ENCODE assay signal across 8 cellular contexts in the genomic region with DNA sequence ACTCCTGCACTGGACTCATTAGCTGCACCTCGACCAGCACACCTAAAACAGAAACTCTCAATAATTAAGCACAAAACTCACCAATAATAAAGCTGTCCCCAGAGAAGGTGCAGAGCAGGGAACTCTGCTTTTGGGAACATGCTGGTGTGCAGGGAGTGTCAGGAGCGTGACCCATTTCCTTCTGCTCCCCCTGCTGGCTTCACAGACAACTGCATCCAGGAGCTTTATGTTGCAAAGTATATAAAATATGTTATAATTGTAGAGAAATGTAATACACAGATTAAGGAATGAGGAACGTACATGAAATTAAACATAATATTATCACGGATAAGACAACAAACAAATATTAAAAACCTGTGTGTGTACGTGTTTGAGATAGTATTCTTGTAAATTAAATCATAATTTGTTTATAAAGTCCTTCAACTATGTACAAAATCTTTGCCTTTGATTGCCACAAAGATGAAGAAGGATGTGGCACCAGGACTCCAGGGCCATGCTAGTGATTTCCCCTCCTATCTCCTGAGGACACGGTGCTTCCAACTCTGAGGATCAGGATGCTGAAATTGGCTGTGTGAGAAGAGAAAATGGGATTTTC.
DNase-seq lines count a peak whose midpoint lies in the region; ATAC-seq and TF ChIP-seq lines count a peak whose summit lies in the region.

No MANE protein-coding gene starts in this region.

- ATAC-seq in HG02981 (IDR thresholded peaks at IDR 0.05; ENCODE audit: unreplicated experiment) (peak; percentile 75), GM21717 (IDR thresholded peaks at IDR 0.05; ENCODE audit: unreplicated experiment) (no peak)

- TF ChIP-seq CTCF in A673 (conservative IDR thresholded peaks at IDR 0.05; ENCODE audit: low read depth, low read length), result peak; percentile 83
- TF ChIP-seq CTCF in GM12865 (IDR thresholded peaks at IDR 0.05; ENCODE audit: insufficient read depth, low read depth, low read length, missing control alignments), result peak; percentile 81

- POLR2A ChIA-PET in A673 (lab: Charles Lee; ENCODE audit: low non-redundant PET), result no interaction called here

- peak; percentile 50 for DNase-seq in A673 (ENCODE audit: low spot score)
- peak; percentile 26 for DNase-seq in GM12865 (ENCODE audit: low read depth)
- peak; percentile 59 for DNase-seq in OCI-M1 (lab: John Stamatoyannopoulos, UW)
- DNase-seq in amniotic epithelial cell (ENCODE audit: low read depth), result peak; percentile 2
- DNase-seq in iPS-NIHi7 (ENCODE audit: extremely low spot score), result peak; percentile 77
- DNase-seq in stimulated activated CD4-positive, alpha-beta T cell treated with anti-CD3 and anti-CD28 coated beads, Interleukin-4, amount 100 ng/mL, for 24 hours, result peak; percentile 36

- no peak overlapping the region for H3K27ac ChIP-seq in A673 (ENCODE audit: low read depth, low read length, poor library complexity, severe bottlenecking)

- no peaks in the 10 kb centered on the region for H3K36me3 ChIP-seq in A673 (ENCODE audit: insufficient read depth, low read length, poor library complexity, severe bottlenecking)

- H3K27me3 ChIP-seq in A673 (replicated peaks; ENCODE audit: insufficient read depth, low read depth, low read length, poor library complexity), result peaks cover 39% of the 10 kb centered on the region

- no TSS peak for BruUV-seq in A673 (replicated peaks; lab: Mats Ljungman, UMichigan)

- no peaks in the 10 kb centered on the region for H3K4me1 ChIP-seq in A673 (ENCODE audit: insufficient read depth, low read length, poor library complexity, severe bottlenecking)

- intact Hi-C loops in A673 (cut with micrococcal nuclease; ENCODE audit: unreplicated experiment), result loop anchor here (2.0 kb wide), 1 partner anchor 82 kb away; no protein-coding TSS in a partner anchor

- H3K4me3 ChIP-seq in A673 (ENCODE audit: low read depth, low read length, poor library complexity, severe bottlenecking), result no peak overlapping the region
- H3K4me3 ChIP-seq in GM12865 (ENCODE audit: low read depth, low read length), result no peak overlapping the region

- CTCF ChIA-PET in A673 (lab: Charles Lee), result interaction anchor here (0.6 kb wide), 1 partner anchor 29 kb away, joined by 3 read pairs; no protein-coding TSS in a partner anchor

- H3K9me3 ChIP-seq in A673 (ENCODE audit: low read depth, low read length, poor library complexity, severe bottlenecking), result no peaks in the 10 kb centered on the region

Comparison
In these comparisons a context has a peak if more than half of its experiments do, and no peak if none do; other contexts are left out.
1. DNase-seq: peak in every context shown above with its lines; median percentile 77 in iPS-NIHi7; 59 in OCI-M1; 50 in A673; 36 in stimulated activated CD4-positive, alpha-beta T cell treated with anti-CD3 and anti-CD28 coated beads, Interleukin-4, amount 100 ng/mL, for 24 hours; 26 in GM12865; 2 in amniotic epithelial cell.